Comparison of ENCODE assay signal across 1 cellular context in genomic region chr17:40124279-40125141, GRCh38.
TF ChIP-seq lines count a peak whose summit lies in the region.

No MANE protein-coding gene starts in this region.

TF ChIP-seq in WTC11, 78 proteins besides CTCF, POLR2A, EP300 and RAD21 (continued from another document):
- TF ChIP-seq PRDM15 (CRISPR knock-in tag; IDR thresholded peaks at IDR 0.05), result no peak
- TF ChIP-seq, protein P1, sequence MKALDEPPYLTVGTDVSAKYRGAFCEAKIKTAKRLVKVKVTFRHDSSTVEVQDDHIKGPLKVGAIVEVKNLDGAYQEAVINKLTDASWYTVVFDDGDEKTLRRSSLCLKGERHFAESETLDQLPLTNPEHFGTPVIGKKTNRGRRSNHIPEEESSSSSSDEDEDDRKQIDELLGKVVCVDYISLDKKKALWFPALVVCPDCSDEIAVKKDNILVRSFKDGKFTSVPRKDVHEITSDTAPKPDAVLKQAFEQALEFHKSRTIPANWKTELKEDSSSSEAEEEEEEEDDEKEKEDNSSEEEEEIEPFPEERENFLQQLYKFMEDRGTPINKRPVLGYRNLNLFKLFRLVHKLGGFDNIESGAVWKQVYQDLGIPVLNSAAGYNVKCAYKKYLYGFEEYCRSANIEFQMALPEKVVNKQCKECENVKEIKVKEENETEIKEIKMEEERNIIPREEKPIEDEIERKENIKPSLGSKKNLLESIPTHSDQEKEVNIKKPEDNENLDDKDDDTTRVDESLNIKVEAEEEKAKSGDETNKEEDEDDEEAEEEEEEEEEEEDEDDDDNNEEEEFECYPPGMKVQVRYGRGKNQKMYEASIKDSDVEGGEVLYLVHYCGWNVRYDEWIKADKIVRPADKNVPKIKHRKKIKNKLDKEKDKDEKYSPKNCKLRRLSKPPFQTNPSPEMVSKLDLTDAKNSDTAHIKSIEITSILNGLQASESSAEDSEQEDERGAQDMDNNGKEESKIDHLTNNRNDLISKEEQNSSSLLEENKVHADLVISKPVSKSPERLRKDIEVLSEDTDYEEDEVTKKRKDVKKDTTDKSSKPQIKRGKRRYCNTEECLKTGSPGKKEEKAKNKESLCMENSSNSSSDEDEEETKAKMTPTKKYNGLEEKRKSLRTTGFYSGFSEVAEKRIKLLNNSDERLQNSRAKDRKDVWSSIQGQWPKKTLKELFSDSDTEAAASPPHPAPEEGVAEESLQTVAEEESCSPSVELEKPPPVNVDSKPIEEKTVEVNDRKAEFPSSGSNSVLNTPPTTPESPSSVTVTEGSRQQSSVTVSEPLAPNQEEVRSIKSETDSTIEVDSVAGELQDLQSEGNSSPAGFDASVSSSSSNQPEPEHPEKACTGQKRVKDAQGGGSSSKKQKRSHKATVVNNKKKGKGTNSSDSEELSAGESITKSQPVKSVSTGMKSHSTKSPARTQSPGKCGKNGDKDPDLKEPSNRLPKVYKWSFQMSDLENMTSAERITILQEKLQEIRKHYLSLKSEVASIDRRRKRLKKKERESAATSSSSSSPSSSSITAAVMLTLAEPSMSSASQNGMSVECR (CRISPR knock-in tag; IDR thresholded peaks at IDR 0.05; ENCODE audit: borderline replicate concordance), result no peak
- TF ChIP-seq, protein P2, sequence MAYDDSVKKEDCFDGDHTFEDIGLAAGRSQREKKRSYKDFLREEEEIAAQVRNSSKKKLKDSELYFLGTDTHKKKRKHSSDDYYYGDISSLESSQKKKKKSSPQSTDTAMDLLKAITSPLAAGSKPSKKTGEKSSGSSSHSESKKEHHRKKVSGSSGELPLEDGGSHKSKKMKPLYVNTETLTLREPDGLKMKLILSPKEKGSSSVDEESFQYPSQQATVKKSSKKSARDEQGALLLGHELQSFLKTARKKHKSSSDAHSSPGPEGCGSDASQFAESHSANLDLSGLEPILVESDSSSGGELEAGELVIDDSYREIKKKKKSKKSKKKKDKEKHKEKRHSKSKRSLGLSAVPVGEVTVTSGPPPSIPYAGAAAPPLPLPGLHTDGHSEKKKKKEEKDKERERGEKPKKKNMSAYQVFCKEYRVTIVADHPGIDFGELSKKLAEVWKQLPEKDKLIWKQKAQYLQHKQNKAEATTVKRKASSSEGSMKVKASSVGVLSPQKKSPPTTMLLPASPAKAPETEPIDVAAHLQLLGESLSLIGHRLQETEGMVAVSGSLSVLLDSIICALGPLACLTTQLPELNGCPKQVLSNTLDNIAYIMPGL (CRISPR knock-in tag; IDR thresholded peaks at IDR 0.05), result no peak
